In the genomic region with DNA sequence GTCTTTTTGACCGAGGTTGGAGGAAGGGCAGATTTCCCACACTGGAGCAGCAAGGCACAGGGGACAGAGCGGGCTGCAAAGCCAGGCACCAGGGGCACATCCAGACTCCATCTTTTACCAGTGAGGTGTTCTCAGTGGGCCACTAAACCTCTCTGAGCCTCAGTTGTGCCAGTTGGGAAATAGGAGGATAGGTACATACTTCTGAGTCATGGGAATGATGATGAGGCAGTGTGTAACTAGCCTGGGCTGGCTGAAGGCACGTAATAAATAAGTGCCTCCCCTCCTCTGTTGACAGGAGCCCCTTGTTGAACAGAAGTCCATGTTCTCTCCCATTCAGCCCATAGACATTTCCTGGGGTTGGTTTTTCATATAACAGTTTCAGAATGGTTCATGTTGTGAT, we compare ENCODE assay signal across 7 cellular contexts.
"Had no signal": no experiment of that assay in that cellular context is flagged by ENCODE, and none has a peak within 500 bp of the region (broad histone marks: within the 10 kb centered on the region; RNA-seq: fewer than 3 reads in every experiment).

No MANE protein-coding gene starts in this region.

- H2AFZ ChIP-seq: GM23248 had no signal

- H3K9me3 ChIP-seq: HAP-1 had no signal

- DNase-seq: GM23248, GOT3, H7, HFFc6 had no signal

- H3K4me1 ChIP-seq: HAP-1 had no signal

- FAIRE-seq: HepG2 had no signal

- H3K4me3 ChIP-seq: GM23248, HAP-1 had no signal

- H3K9ac ChIP-seq: GM23248 had no signal

- H3K36me3 ChIP-seq: HAP-1 had no signal

- H3K27ac ChIP-seq: GM23248, HL-60 had no signal
